In genomic region chr16:69243479-69243878, GRCh38 we compare ENCODE assay signal across 21 cellular contexts. TPM values are rescaled to one million over a fixed set of nuclear protein-coding genes. Genes with fewer than 3 reads are reported as not detected.
DNase-seq lines count a peak whose midpoint lies in the region; ATAC-seq, FAIRE-seq and TF ChIP-seq lines count a peak whose summit lies in the region.
"Had no signal": no experiment of that assay in that cellular context is flagged by ENCODE, and none has a peak within 500 bp of the region (broad histone marks: within the 10 kb centered on the region; RNA-seq: fewer than 3 reads in every experiment).

No MANE protein-coding gene starts in this region.

- peaks cover 12% of the 10 kb centered on the region for H3K36me3 Mint-ChIP-seq in HFFc6 (ENCODE audit: low read depth)

- no peaks in the 10 kb centered on the region for H3K9me3 ChIP-seq in lung (ENCODE audit: control insufficient read depth in 2 of 2, insufficient read depth in 1 of 2, low read length in 1 of 2)
- H3K9me3 ChIP-seq in OCI-LY7 (ENCODE audit: low read length), result no peaks in the 10 kb centered on the region
- H3K9me3 ChIP-seq in WERI-Rb-1 (ENCODE audit: severe bottlenecking), result no peaks in the 10 kb centered on the region
- H3K9me3 ChIP-seq: sigmoid colon, tibial artery had no signal

- no peak overlapping the region for H3K4me3 Mint-ChIP-seq in HFFc6
- H3K4me3 Mint-ChIP-seq: activated CD4-positive, alpha-beta T cell treated with anti-CD3 and anti-CD28 coated beads for 36 hours; effector memory CD8-positive, alpha-beta T cell had no signal

- ATAC-seq in lung (ENCODE audit: insufficient read depth, low FRiP score) (peak; percentile 64), GM18498 (IDR thresholded peaks at IDR 0.05; ENCODE audit: unreplicated experiment) (no peak)
- ATAC-seq: activated CD4-positive, alpha-beta T cell treated with anti-CD3 and anti-CD28 coated beads for 36 hours; effector memory CD8-positive, alpha-beta T cell; K562 had no signal

- H3K27ac ChIP-seq in lung (ENCODE audit: low read depth in 1 of 2, low read length in 1 of 2) (no peak overlapping the region), OCI-LY7 (ENCODE audit: low read depth, low read length, poor library complexity, severe bottlenecking) (no peak overlapping the region), WERI-Rb-1 (no peak overlapping the region)
- H3K27ac ChIP-seq: sigmoid colon, tibial artery had no signal

- no peaks in the 10 kb centered on the region for H3K27me3 Mint-ChIP-seq in HFFc6 (ENCODE audit: insufficient read depth)
- H3K27me3 Mint-ChIP-seq: activated CD4-positive, alpha-beta T cell treated with anti-CD3 and anti-CD28 coated beads for 36 hours; effector memory CD8-positive, alpha-beta T cell had no signal

- H3K4me3 ChIP-seq in AG04449 (ENCODE audit: low read depth, low read length) (no peak overlapping the region), lung (no peak overlapping the region), OCI-LY7 (ENCODE audit: low read depth, low read length, poor library complexity, severe bottlenecking) (no peak overlapping the region), WERI-Rb-1 (ENCODE audit: low read depth, low read length) (no peak overlapping the region)
- H3K4me3 ChIP-seq: K562, sigmoid colon, tibial artery had no signal

- H3K9me3 Mint-ChIP-seq in HFFc6, result no peaks in the 10 kb centered on the region
- H3K9me3 Mint-ChIP-seq: effector memory CD8-positive, alpha-beta T cell had no signal

- H3K4me1 ChIP-seq in lung (ENCODE audit: control insufficient read depth in 2 of 2, insufficient read depth in 2 of 2, low read length in 2 of 2) (peaks cover 0 to 1% of the 10 kb centered on the region in 2 donors), OCI-LY7 (ENCODE audit: insufficient read depth, low read length, poor library complexity, severe bottlenecking) (no peaks in the 10 kb centered on the region)

- no peak overlapping the region for H3K4me2 ChIP-seq in OCI-LY7 (ENCODE audit: low read length)

- no peaks in the 10 kb centered on the region for H4K20me1 ChIP-seq in OCI-LY7 (ENCODE audit: insufficient read depth, low read length)

- peaks cover 2 to 3% of the 10 kb centered on the region in 2 donors for H3K36me3 ChIP-seq in lung (ENCODE audit: control insufficient read depth in 2 of 2, insufficient read depth in 2 of 2, low read length in 2 of 2)
- H3K36me3 ChIP-seq in OCI-LY7 (ENCODE audit: insufficient read depth, low read length), result peaks cover 26% of the 10 kb centered on the region
- H3K36me3 ChIP-seq in WERI-Rb-1, result peaks cover 17% of the 10 kb centered on the region

- no peak overlapping the region for H2AFZ ChIP-seq in OCI-LY7 (ENCODE audit: low read length)

- no peaks in the 10 kb centered on the region for H3K9me2 ChIP-seq in OCI-LY7 (ENCODE audit: insufficient read depth, low read length)

- DNase-seq in AG04449 (ENCODE audit: low read depth, low spot score), result peak; percentile 61
- DNase-seq in HFFc6, result peak; percentile 48
- peak; percentile 25 for DNase-seq in brain pericyte (ENCODE audit: low read depth, low spot score)
- no peak for DNase-seq in lung (ENCODE audit: low spot score)
- no peak for DNase-seq in OCI-LY7 (ENCODE audit: low spot score)
- DNase-seq in WERI-Rb-1, result no peak
- DNase-seq in urothelium cell line (ENCODE audit: low spot score), result no peak
- DNase-seq: activated CD4-positive, alpha-beta T cell treated with anti-CD3 and anti-CD28 coated beads for 36 hours; activated CD8-positive, alpha-beta memory T cell treated with anti-CD3 and anti-CD28 coated beads, Interleukin-2, amount 50 U/mL, for 48 hours; activated naive CD4-positive, alpha-beta T cell; COR-L47; effector memory CD8-positive, alpha-beta T cell; NCI-H1105 treated with DMSO at 0.1 percent for 48 hours; NCI-H446 treated with DMSO at 0.1 percent for 48 hours; sigmoid colon; stimulated activated CD4-positive, alpha-beta T cell treated with anti-CD3 and anti-CD28 coated beads, Interleukin-4, amount 100 ng/mL, for 24 hours; T-helper 9 cell; tibial artery had no signal

- 62 to 92% methylated on average over 2 of the region's 2 CpGs for WGBS in lung, 2 donors

- BruUV-seq in OCI-LY7 (replicated peaks; lab: Mats Ljungman, UMichigan), result no TSS peak

- peak overlapping the region; percentile 18 for H3K27ac Mint-ChIP-seq in HFFc6
- H3K27ac Mint-ChIP-seq: activated CD4-positive, alpha-beta T cell treated with anti-CD3 and anti-CD28 coated beads for 36 hours; effector memory CD8-positive, alpha-beta T cell had no signal

- POLR2A ChIA-PET in AG04449 (lab: Yijun Ruan, JAX) (no interaction called here), OCI-LY7 (lab: Charles Lee) (interaction anchor here (0.6 to 1.3 kb wide), 4 partner anchors 13 to 1548 kb away, joined by 3 to 4 read pairs (median 3); no protein-coding TSS in a partner anchor)

- intact Hi-C loops in OCI-LY7 (cut with micrococcal nuclease; ENCODE audit: unreplicated experiment), result no loop called here

- no peak for FAIRE-seq in urothelium cell line (lab: Jason Lieb, UNC)
- FAIRE-seq: GM18507, K562 had no signal

- no peaks in the 10 kb centered on the region; the same call in 1 of the 2 replicates for H3K79me2 ChIP-seq in OCI-LY7 (ENCODE audit: insufficient read depth, low read depth, low read length)

- H3K4me1 Mint-ChIP-seq in HFFc6 (ENCODE audit: low read depth), result peaks cover 37% of the 10 kb centered on the region

- TF ChIP-seq CTCF in AG04449 (IDR thresholded peaks at IDR 0.05; ENCODE audit: insufficient read depth, low read length, missing control alignments), result no peak
- TF ChIP-seq CTCF in HFFc6 (IDR thresholded peaks at IDR 0.05), result no peak
- no peak for TF ChIP-seq CTCF in lung (IDR thresholded peaks at IDR 0.05; ENCODE audit: control extremely low read depth, extremely low read depth)
- no peak for TF ChIP-seq CTCF in OCI-LY7 (conservative IDR thresholded peaks at IDR 0.05; ENCODE audit: low read length)
- no peak for TF ChIP-seq CTCF in WERI-Rb-1 (IDR thresholded peaks at IDR 0.05; ENCODE audit: low read depth, low read length)

- no peaks in the 10 kb centered on the region for H3K27me3 ChIP-seq in lung (ENCODE audit: control insufficient read depth, insufficient read depth)
- H3K27me3 ChIP-seq in WERI-Rb-1 (ENCODE audit: insufficient read depth, low read depth, severe bottlenecking), result no peaks in the 10 kb centered on the region
- H3K27me3 ChIP-seq: sigmoid colon, tibial artery had no signal

- CTCF ChIA-PET in AG04449 (lab: Yijun Ruan, JAX) (interaction anchor here (1.7 kb wide), 1 partner anchor 42 kb away, joined by 5 read pairs; no protein-coding TSS in a partner anchor), OCI-LY7 (lab: Charles Lee; ENCODE audit: unreplicated experiment) (no interaction called here)

RNA-seq across cellular contexts. Expression of gene SNTB2, which starts 56.5 kb away (rescaled TPM):
- total RNA-seq in HFFc6 (2021; fragmentation: NEBNext Ultra II Directional; extraction: Animal tissue kit (Norgen Biotek cat#: 25700)), result 10 to 100 TPM; 52.0 to 64.8 (median 58.6) TPM
- total RNA-seq in lung (10 to 100 TPM; 32.5 to 42.8 TPM), OCI-LY7 (2022) (32.6 and 34.1 TPM in 2 replicates)
- polyA plus RNA-seq in lung, result 1 to 10 TPM; 4.5 to 5.8 TPM
- 21.2 and 39.4 TPM in 2 replicates for total RNA-seq in OCI-LY7 (2014; rRNA removed; shearing (Covaris generic))

Comparison
In these comparisons a context has a peak if more than half of its experiments do, and no peak if none do; other contexts are left out.
1. DNase-seq: peak in AG04449 (single experiment), HFFc6 (single experiment) and brain pericyte (single experiment); none in lung (single experiment), OCI-LY7 (single experiment), WERI-Rb-1 (single experiment) and urothelium cell line (single experiment).